1 cellular context compared by ENCODE assay signal in the genomic region with DNA sequence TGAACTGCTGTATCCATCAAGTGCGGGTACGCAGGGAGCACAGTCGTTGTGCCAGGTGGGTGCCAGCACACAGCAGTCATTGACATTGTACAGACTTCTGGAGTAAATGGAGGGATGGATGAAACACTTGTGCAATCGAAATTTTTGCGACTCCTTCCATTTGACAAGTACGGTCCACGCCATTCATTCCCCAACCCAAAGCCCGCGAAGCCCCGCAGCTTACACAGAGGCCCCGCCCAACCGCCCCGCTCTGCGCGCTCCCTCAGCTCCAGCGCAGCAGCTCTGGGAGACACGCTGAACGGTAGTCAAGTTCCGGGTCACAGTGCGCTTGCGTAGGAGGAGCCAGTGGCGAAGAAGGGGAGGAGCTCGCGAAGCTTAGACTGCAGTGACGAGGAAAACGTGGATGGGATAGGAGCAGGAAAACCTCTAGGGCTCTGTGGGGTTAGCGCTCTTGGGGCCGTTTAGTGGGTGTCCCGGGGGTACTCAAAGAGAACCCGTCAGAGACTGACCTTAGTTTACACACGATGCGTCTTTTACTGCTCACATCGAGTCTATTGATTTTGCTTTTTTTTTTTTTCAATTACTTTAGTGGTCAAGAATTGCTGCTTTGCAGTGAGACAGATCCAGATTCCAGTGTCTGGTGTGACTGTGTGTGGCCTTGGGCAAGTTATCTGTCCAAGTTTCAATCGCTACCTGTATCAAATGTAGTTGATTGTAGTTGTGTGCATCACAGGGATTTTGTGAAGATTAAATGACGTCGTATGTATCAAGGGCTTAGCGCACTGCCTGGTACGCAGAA.
TF ChIP-seq lines count a peak whose summit lies in the region.

No MANE protein-coding gene starts in this region.

TF ChIP-seq in HEK293, 187 proteins besides CTCF, POLR2A, EP300 and RAD21 (continued from another document and continues in another):
- TF ChIP-seq, protein P1, sequence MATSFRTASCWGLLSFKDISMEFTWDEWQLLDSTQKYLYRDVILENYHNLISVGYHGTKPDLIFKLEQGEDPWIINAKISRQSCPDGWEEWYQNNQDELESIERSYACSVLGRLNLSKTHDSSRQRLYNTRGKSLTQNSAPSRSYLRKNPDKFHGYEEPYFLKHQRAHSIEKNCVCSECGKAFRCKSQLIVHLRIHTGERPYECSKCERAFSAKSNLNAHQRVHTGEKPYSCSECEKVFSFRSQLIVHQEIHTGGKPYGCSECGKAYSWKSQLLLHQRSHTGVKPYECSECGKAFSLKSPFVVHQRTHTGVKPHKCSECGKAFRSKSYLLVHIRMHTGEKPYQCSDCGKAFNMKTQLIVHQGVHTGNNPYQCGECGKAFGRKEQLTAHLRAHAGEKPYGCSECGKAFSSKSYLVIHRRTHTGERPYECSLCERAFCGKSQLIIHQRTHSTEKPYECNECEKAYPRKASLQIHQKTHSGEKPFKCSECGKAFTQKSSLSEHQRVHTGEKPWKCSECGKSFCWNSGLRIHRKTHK (tag by site-specific recombination; IDR thresholded peaks at IDR 0.05), result no peak
- TF ChIP-seq, protein P2, sequence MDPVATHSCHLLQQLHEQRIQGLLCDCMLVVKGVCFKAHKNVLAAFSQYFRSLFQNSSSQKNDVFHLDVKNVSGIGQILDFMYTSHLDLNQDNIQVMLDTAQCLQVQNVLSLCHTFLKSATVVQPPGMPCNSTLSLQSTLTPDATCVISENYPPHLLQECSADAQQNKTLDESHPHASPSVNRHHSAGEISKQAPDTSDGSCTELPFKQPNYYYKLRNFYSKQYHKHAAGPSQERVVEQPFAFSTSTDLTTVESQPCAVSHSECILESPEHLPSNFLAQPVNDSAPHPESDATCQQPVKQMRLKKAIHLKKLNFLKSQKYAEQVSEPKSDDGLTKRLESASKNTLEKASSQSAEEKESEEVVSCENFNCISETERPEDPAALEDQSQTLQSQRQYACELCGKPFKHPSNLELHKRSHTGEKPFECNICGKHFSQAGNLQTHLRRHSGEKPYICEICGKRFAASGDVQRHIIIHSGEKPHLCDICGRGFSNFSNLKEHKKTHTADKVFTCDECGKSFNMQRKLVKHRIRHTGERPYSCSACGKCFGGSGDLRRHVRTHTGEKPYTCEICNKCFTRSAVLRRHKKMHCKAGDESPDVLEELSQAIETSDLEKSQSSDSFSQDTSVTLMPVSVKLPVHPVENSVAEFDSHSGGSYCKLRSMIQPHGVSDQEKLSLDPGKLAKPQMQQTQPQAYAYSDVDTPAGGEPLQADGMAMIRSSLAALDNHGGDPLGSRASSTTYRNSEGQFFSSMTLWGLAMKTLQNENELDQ (tag by site-specific recombination; IDR thresholded peaks at IDR 0.05; ENCODE audit: low read depth), result no peak
- TF ChIP-seq ZNF623 (tag by site-specific recombination; IDR thresholded peaks at IDR 0.05) (no peak), ZNF335 (tag by site-specific recombination; conservative IDR thresholded peaks at IDR 0.05) (peak; percentile 65), TRIM28 (IDR thresholded peaks at IDR 0.05; ENCODE audit: borderline replicate concordance, low read length) (peak; percentile 66), ZNF302 (tag by site-specific recombination; IDR thresholded peaks at IDR 0.05; ENCODE audit: low read depth) (no peak), ZNF670 (tag by site-specific recombination; IDR thresholded peaks at IDR 0.05; ENCODE audit: low read depth) (no peak), RBAK (tag by site-specific recombination; IDR thresholded peaks at IDR 0.05) (no peak), ZNF600 (tag by site-specific recombination; IDR thresholded peaks at IDR 0.05) (peak; percentile 30; the same call in 1 of the 2 replicates), ZNF473 (tag by site-specific recombination; IDR thresholded peaks at IDR 0.05) (no peak), PRDM1 (tag by site-specific recombination; IDR thresholded peaks at IDR 0.05) (no peak), ZNF510 (tag by site-specific recombination; IDR thresholded peaks at IDR 0.05; ENCODE audit: insufficient replicate concordance) (no peak), EGR2 (tag by site-specific recombination; IDR thresholded peaks at IDR 0.05; ENCODE audit: low read depth) (0 out of 2 replicates have a peak, but pooled peaks have one; percentile 17), ZNF23 (tag by site-specific recombination; IDR thresholded peaks at IDR 0.05; ENCODE audit: borderline replicate concordance) (no peak), ZEB2 (tag by site-specific recombination; IDR thresholded peaks at IDR 0.05) (0 out of 2 replicates have a peak, but pooled peaks have one; percentile 21), ZNF140 (tag by site-specific recombination; IDR thresholded peaks at IDR 0.05) (no peak), ZNF555 (tag by site-specific recombination; conservative IDR thresholded peaks at IDR 0.05) (no peak), ZBTB21 (tag by site-specific recombination; IDR thresholded peaks at IDR 0.05) (no peak), HOXD13 (CRISPR knock-in tag; IDR thresholded peaks at IDR 0.05; ENCODE audit: borderline replicate concordance) (no peak), ZNF48 (tag by site-specific recombination; IDR thresholded peaks at IDR 0.05) (no peak), ZNF394 (tag by site-specific recombination; IDR thresholded peaks at IDR 0.05; ENCODE audit: borderline replicate concordance) (no peak), ZNF654 (tag by site-specific recombination; IDR thresholded peaks at IDR 0.05; ENCODE audit: low read depth) (no peak), ZNF341 (tag by site-specific recombination; IDR thresholded peaks at IDR 0.05; ENCODE audit: low read depth) (no peak; the same call in 1 of the 2 replicates), ZFP3 (tag by site-specific recombination; IDR thresholded peaks at IDR 0.05; ENCODE audit: low read depth) (no peak), ZBTB8A (tag by site-specific recombination; IDR thresholded peaks at IDR 0.05) (peak; percentile 34; the same call in 1 of the 2 replicates), ZNF239 (tag by site-specific recombination; IDR thresholded peaks at IDR 0.05) (no peak), ZNF146 (tag by site-specific recombination; IDR thresholded peaks at IDR 0.05) (no peak), TCF7L2 (IDR thresholded peaks at IDR 0.05; ENCODE audit: borderline replicate concordance, low read depth, low read length) (no peak), ZNF521 (tag by site-specific recombination; IDR thresholded peaks at IDR 0.05) (no peak), ZNF223 (tag by site-specific recombination; IDR thresholded peaks at IDR 0.05) (no peak)
- TF ChIP-seq, protein P3, sequence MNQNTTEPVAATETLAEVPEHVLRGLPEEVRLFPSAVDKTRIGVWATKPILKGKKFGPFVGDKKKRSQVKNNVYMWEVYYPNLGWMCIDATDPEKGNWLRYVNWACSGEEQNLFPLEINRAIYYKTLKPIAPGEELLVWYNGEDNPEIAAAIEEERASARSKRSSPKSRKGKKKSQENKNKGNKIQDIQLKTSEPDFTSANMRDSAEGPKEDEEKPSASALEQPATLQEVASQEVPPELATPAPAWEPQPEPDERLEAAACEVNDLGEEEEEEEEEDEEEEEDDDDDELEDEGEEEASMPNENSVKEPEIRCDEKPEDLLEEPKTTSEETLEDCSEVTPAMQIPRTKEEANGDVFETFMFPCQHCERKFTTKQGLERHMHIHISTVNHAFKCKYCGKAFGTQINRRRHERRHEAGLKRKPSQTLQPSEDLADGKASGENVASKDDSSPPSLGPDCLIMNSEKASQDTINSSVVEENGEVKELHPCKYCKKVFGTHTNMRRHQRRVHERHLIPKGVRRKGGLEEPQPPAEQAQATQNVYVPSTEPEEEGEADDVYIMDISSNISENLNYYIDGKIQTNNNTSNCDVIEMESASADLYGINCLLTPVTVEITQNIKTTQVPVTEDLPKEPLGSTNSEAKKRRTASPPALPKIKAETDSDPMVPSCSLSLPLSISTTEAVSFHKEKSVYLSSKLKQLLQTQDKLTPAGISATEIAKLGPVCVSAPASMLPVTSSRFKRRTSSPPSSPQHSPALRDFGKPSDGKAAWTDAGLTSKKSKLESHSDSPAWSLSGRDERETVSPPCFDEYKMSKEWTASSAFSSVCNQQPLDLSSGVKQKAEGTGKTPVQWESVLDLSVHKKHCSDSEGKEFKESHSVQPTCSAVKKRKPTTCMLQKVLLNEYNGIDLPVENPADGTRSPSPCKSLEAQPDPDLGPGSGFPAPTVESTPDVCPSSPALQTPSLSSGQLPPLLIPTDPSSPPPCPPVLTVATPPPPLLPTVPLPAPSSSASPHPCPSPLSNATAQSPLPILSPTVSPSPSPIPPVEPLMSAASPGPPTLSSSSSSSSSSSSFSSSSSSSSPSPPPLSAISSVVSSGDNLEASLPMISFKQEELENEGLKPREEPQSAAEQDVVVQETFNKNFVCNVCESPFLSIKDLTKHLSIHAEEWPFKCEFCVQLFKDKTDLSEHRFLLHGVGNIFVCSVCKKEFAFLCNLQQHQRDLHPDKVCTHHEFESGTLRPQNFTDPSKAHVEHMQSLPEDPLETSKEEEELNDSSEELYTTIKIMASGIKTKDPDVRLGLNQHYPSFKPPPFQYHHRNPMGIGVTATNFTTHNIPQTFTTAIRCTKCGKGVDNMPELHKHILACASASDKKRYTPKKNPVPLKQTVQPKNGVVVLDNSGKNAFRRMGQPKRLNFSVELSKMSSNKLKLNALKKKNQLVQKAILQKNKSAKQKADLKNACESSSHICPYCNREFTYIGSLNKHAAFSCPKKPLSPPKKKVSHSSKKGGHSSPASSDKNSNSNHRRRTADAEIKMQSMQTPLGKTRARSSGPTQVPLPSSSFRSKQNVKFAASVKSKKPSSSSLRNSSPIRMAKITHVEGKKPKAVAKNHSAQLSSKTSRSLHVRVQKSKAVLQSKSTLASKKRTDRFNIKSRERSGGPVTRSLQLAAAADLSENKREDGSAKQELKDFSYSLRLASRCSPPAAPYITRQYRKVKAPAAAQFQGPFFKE (tag by site-specific recombination; IDR thresholded peaks at IDR 0.05; ENCODE audit: borderline replicate concordance), result no peak
- TF ChIP-seq, protein P4, sequence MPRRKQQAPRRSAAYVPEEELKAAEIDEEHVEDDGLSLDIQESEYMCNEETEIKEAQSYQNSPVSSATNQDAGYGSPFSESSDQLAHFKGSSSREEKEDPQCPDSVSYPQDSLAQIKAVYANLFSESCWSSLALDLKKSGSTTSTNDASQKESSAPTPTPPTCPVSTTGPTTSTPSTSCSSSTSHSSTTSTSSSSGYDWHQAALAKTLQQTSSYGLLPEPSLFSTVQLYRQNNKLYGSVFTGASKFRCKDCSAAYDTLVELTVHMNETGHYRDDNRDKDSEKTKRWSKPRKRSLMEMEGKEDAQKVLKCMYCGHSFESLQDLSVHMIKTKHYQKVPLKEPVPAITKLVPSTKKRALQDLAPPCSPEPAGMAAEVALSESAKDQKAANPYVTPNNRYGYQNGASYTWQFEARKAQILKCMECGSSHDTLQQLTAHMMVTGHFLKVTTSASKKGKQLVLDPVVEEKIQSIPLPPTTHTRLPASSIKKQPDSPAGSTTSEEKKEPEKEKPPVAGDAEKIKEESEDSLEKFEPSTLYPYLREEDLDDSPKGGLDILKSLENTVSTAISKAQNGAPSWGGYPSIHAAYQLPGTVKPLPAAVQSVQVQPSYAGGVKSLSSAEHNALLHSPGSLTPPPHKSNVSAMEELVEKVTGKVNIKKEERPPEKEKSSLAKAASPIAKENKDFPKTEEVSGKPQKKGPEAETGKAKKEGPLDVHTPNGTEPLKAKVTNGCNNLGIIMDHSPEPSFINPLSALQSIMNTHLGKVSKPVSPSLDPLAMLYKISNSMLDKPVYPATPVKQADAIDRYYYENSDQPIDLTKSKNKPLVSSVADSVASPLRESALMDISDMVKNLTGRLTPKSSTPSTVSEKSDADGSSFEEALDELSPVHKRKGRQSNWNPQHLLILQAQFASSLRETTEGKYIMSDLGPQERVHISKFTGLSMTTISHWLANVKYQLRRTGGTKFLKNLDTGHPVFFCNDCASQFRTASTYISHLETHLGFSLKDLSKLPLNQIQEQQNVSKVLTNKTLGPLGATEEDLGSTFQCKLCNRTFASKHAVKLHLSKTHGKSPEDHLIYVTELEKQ (tag by site-specific recombination; IDR thresholded peaks at IDR 0.05; ENCODE audit: borderline replicate concordance), result no peak
- TF ChIP-seq, protein P5, sequence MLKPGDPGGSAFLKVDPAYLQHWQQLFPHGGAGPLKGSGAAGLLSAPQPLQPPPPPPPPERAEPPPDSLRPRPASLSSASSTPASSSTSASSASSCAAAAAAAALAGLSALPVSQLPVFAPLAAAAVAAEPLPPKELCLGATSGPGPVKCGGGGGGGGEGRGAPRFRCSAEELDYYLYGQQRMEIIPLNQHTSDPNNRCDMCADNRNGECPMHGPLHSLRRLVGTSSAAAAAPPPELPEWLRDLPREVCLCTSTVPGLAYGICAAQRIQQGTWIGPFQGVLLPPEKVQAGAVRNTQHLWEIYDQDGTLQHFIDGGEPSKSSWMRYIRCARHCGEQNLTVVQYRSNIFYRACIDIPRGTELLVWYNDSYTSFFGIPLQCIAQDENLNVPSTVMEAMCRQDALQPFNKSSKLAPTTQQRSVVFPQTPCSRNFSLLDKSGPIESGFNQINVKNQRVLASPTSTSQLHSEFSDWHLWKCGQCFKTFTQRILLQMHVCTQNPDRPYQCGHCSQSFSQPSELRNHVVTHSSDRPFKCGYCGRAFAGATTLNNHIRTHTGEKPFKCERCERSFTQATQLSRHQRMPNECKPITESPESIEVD (tag by site-specific recombination; IDR thresholded peaks at IDR 0.05), result no peak
- TF ChIP-seq, protein P6, sequence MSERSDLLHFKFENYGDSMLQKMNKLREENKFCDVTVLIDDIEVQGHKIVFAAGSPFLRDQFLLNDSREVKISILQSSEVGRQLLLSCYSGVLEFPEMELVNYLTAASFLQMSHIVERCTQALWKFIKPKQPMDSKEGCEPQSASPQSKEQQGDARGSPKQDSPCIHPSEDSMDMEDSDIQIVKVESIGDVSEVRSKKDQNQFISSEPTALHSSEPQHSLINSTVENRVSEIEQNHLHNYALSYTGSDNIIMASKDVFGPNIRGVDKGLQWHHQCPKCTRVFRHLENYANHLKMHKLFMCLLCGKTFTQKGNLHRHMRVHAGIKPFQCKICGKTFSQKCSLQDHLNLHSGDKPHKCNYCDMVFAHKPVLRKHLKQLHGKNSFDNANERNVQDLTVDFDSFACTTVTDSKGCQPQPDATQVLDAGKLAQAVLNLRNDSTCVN (tag by site-specific recombination; optimal IDR thresholded peaks at IDR 0.05), result peak; percentile 58
- TF ChIP-seq, protein P7, sequence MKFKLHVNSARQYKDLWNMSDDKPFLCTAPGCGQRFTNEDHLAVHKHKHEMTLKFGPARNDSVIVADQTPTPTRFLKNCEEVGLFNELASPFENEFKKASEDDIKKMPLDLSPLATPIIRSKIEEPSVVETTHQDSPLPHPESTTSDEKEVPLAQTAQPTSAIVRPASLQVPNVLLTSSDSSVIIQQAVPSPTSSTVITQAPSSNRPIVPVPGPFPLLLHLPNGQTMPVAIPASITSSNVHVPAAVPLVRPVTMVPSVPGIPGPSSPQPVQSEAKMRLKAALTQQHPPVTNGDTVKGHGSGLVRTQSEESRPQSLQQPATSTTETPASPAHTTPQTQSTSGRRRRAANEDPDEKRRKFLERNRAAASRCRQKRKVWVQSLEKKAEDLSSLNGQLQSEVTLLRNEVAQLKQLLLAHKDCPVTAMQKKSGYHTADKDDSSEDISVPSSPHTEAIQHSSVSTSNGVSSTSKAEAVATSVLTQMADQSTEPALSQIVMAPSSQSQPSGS (tag by site-specific recombination; IDR thresholded peaks at IDR 0.05; ENCODE audit: low read depth), result no peak
- TF ChIP-seq, protein P8, sequence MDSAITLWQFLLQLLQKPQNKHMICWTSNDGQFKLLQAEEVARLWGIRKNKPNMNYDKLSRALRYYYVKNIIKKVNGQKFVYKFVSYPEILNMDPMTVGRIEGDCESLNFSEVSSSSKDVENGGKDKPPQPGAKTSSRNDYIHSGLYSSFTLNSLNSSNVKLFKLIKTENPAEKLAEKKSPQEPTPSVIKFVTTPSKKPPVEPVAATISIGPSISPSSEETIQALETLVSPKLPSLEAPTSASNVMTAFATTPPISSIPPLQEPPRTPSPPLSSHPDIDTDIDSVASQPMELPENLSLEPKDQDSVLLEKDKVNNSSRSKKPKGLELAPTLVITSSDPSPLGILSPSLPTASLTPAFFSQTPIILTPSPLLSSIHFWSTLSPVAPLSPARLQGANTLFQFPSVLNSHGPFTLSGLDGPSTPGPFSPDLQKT (IDR thresholded peaks at IDR 0.05; ENCODE audit: borderline replicate concordance, low read depth, low read length), result no peak
